In genomic region chr19:48615145-48616040, GRCh38 we compare ENCODE assay signal across 12 cellular contexts. TPM values are rescaled to one million over a fixed set of nuclear protein-coding genes. Genes with fewer than 3 reads are reported as not detected.
DNase-seq lines count a peak whose midpoint lies in the region; ATAC-seq and FAIRE-seq lines count a peak whose summit lies in the region.
"Had no signal": no experiment of that assay in that cellular context is flagged by ENCODE, and none has a peak within 500 bp of the region (broad histone marks: within the 10 kb centered on the region; RNA-seq: fewer than 3 reads in every experiment).

No MANE protein-coding gene starts in this region.

- DNase-seq in NCI-H2171 treated with DMSO at 0.1 percent for 48 hours (lab: John Stamatoyannopoulos, UW) (peak; percentile 17), NCI-H2171 (lab: John Stamatoyannopoulos, UW) (no peak), T-helper 17 cell (no peak), epithelial cell of prostate (ENCODE audit: low read depth, low spot score) (no peak), NK-92 (lab: John Stamatoyannopoulos, UW; ENCODE audit: unreplicated experiment) (no peak), frontal cortex (ENCODE audit: low spot score in 2 of 2) (no peak), dermis blood vessel endothelial cell (no peak)
- DNase-seq: head of caudate nucleus, SIG-M5 had no signal

- no peak overlapping the region for H3K4me3 ChIP-seq in skin epidermis
- H3K4me3 ChIP-seq: coronary artery had no signal

- no peaks in the 10 kb centered on the region for H3K27me3 Mint-ChIP-seq in T-helper 17 cell
- H3K27me3 Mint-ChIP-seq: naive thymus-derived CD4-positive, alpha-beta T cell had no signal

- peak overlapping the region; percentile 85 for H3K27ac ChIP-seq in epithelial cell of prostate
- H3K27ac ChIP-seq in skin epidermis = peak overlapping the region in 11 of 21 experiments; percentile 0 to 96 (median 46)
- H3K27ac ChIP-seq: coronary artery had no signal

- no peak for ATAC-seq in T-helper 17 cell
- ATAC-seq: naive thymus-derived CD4-positive, alpha-beta T cell had no signal

- FAIRE-seq in frontal cortex (lab: Jason Lieb, UNC) = no peak

- H3K4me3 Mint-ChIP-seq in T-helper 17 cell = peak overlapping the region; percentile 96

- H3K27ac Mint-ChIP-seq in T-helper 17 cell = peak overlapping the region; percentile 66

- peaks cover 3% of the 10 kb centered on the region for H3K36me3 Mint-ChIP-seq in T-helper 17 cell (ENCODE audit: low read depth)

- no peaks in the 10 kb centered on the region for H3K9me3 ChIP-seq in T-helper 17 cell (ENCODE audit: control insufficient read depth, low read length, poor library complexity, severe bottlenecking)

- H3K4me1 Mint-ChIP-seq in T-helper 17 cell = peaks cover 26% of the 10 kb centered on the region

RNA-seq across cellular contexts. Expression of gene FAM83E, which starts 0.5 kb away (rescaled TPM):
- total RNA-seq in T-helper 17 cell = 1 to 10 TPM; 3.1 to 3.6 TPM
- 0.41 TPM for total RNA-seq in frontal cortex
- total RNA-seq in dermis blood vessel endothelial cell = 0.51 TPM in 1 of 2 replicates, not detected in the other

RNA-seq across cellular contexts. Expression of gene RPL18, which starts 3.6 kb away (rescaled TPM):
- total RNA-seq in T-helper 17 cell (1,000 to 10,000 TPM; 2,478 to 2,506 TPM), frontal cortex (1,742 TPM), dermis blood vessel endothelial cell (1,626 and 2,230 TPM in 2 replicates)

RNA-seq across cellular contexts. Expression of gene SPHK2, which starts 3.9 kb away (rescaled TPM):
- total RNA-seq in T-helper 17 cell = 10 to 100 TPM; 11.9 to 12.6 TPM
- 6.9 TPM for total RNA-seq in frontal cortex
- total RNA-seq in dermis blood vessel endothelial cell = 8.8 and 12.6 TPM in 2 replicates

RNA-seq across cellular contexts. Expression of gene SPACA4, which starts 8.9 kb away (rescaled TPM):
- not detected for total RNA-seq in T-helper 17 cell
- not detected for total RNA-seq in frontal cortex
- not detected in 2 replicates for total RNA-seq in dermis blood vessel endothelial cell
- total RNA-seq: naive thymus-derived CD4-positive, alpha-beta T cell had no signal

RNA-seq across cellular contexts. Expression of gene DBP, which starts 21.8 kb away (rescaled TPM):
- total RNA-seq in T-helper 17 cell (10 to 100 TPM; 29.7 to 38.2 TPM), frontal cortex (4.9 TPM), dermis blood vessel endothelial cell (1.6 and 3.1 TPM in 2 replicates)
